In the genomic region with DNA sequence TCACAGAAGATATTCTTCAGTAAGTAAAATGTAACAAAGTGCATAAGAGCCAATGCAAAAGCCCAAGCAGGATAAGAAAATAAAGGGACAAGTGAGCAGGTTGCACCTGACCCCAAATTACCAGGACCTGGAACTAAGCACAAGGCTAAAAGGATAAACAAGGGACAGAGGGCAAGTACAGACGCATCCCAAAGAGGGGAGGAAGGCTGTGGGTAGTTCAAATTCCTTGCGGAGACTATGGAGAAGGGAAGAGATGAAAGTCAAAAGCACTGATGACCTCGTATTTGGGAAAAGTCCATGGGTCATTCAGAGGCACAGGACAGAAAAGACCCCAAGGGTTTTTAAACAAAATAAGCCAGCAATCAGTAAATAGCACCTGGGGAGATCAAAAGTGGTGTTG, we compare ENCODE assay signal across 24 cellular contexts. TPM values are rescaled to one million over a fixed set of nuclear protein-coding genes. Genes with fewer than 3 reads are reported as not detected.
"Had no signal": no experiment of that assay in that cellular context is flagged by ENCODE, and none has a peak within 500 bp of the region (broad histone marks: within the 10 kb centered on the region; RNA-seq: fewer than 3 reads in every experiment).

No MANE protein-coding gene starts in this region.

- H3K4me1 ChIP-seq: colonic mucosa, heart right ventricle, left ventricle myocardium inferior, lower lobe of right lung, psoas muscle, right lobe of liver, suprapubic skin, thyroid gland, upper lobe of left lung, uterus had no signal

- ATAC-seq: esophagus mucosa; heart right ventricle; left cardiac atrium; lower lobe of right lung; naive thymus-derived CD4-positive, alpha-beta T cell; psoas muscle; right lobe of liver; stimulated activated effector memory CD8-positive, alpha-beta T cell treated with anti-CD3 and anti-CD28 coated beads, Interleukin-12 subunit alpha, Interleukin-12 subunit beta, amount 100 ng/mL, for 72 hours; stimulated activated naive CD8-positive, alpha-beta T cell treated with anti-CD3 and anti-CD28 coated beads, Interleukin-15, Interleukin-2, amounts not matched to agents 100 U/mL and 50 U/mL, for 24 hours had no signal

- H3K4me1 Mint-ChIP-seq: immature natural killer cell; naive thymus-derived CD4-positive, alpha-beta T cell; stimulated activated effector memory CD8-positive, alpha-beta T cell treated with anti-CD3 and anti-CD28 coated beads, Interleukin-12 subunit alpha, Interleukin-12 subunit beta, amount 100 ng/mL, for 72 hours had no signal

- H3K27ac ChIP-seq: colonic mucosa, heart right ventricle, left ventricle myocardium inferior, lower lobe of right lung, neutrophil, psoas muscle, right lobe of liver, suprapubic skin, thyroid gland, upper lobe of left lung, uterus had no signal

- H3K4me3 Mint-ChIP-seq: immature natural killer cell; naive thymus-derived CD4-positive, alpha-beta T cell; stimulated activated effector memory CD8-positive, alpha-beta T cell treated with anti-CD3 and anti-CD28 coated beads, Interleukin-12 subunit alpha, Interleukin-12 subunit beta, amount 100 ng/mL, for 72 hours had no signal

- DNase-seq: colonic mucosa; dermis blood vessel endothelial cell; heart right ventricle; hypothalamus; immature natural killer cell; kidney; left cardiac atrium; left ventricle myocardium inferior; lower lobe of right lung; mesenchymal stem cell; naive thymus-derived CD4-positive, alpha-beta T cell; psoas muscle; retina; right lobe of liver; stimulated activated CD4-positive, alpha-beta T cell treated with anti-CD3 and anti-CD28 coated beads, Interleukin-4, amount 100 ng/mL, for 1 hour; stimulated activated CD8-positive, alpha-beta memory T cell treated with anti-CD3 and anti-CD28 coated beads, Interleukin-4, amount 100 ng/mL, for 48 hours; stimulated activated naive CD8-positive, alpha-beta T cell treated with anti-CD3 and anti-CD28 coated beads, Interleukin-15, Interleukin-2, amounts not matched to agents 100 U/mL and 50 U/mL, for 24 hours; thyroid gland; upper lobe of left lung; uterus had no signal

- H3K4me3 ChIP-seq: colonic mucosa, left ventricle myocardium inferior, lower lobe of right lung, psoas muscle, right lobe of liver, suprapubic skin, thyroid gland, upper lobe of left lung, uterus had no signal

- H3K27me3 ChIP-seq: colonic mucosa, right lobe of liver, thyroid gland, upper lobe of left lung, uterus had no signal

- H3K36me3 Mint-ChIP-seq: stimulated activated effector memory CD8-positive, alpha-beta T cell treated with anti-CD3 and anti-CD28 coated beads, Interleukin-12 subunit alpha, Interleukin-12 subunit beta, amount 100 ng/mL, for 72 hours had no signal

- H3K27ac Mint-ChIP-seq: immature natural killer cell; naive thymus-derived CD4-positive, alpha-beta T cell; stimulated activated effector memory CD8-positive, alpha-beta T cell treated with anti-CD3 and anti-CD28 coated beads, Interleukin-12 subunit alpha, Interleukin-12 subunit beta, amount 100 ng/mL, for 72 hours had no signal

- H3K36me3 ChIP-seq: colonic mucosa, heart right ventricle, left ventricle myocardium inferior, lower lobe of right lung, neutrophil, right lobe of liver, suprapubic skin, thyroid gland, upper lobe of left lung, uterus had no signal

- H3K9me3 ChIP-seq: colonic mucosa, left ventricle myocardium inferior, lower lobe of right lung, neutrophil, psoas muscle, right lobe of liver, suprapubic skin, thyroid gland, upper lobe of left lung, uterus had no signal

RNA-seq across cellular contexts. Expression of gene ELAVL2, which starts 11.8 kb away (rescaled TPM):
- total RNA-seq: left cardiac atrium; lower lobe of right lung; naive thymus-derived CD4-positive, alpha-beta T cell; right lobe of liver had no signal
- polyA plus RNA-seq: immature natural killer cell; naive thymus-derived CD4-positive, alpha-beta T cell had no signal
